In genomic region chr14:76391981-76392690, GRCh38 we compare ENCODE assay signal across 1 cellular context.
TF ChIP-seq lines count a peak whose summit lies in the region.

No MANE protein-coding gene starts in this region.

TF ChIP-seq in GM23338, 12 proteins besides CTCF, POLR2A, EP300 and RAD21 (continued from another document):
- TF ChIP-seq REST (IDR thresholded peaks at IDR 0.05; ENCODE audit: unreplicated experiment) = no peak
- TF ChIP-seq NANOG (IDR thresholded peaks at IDR 0.05; ENCODE audit: borderline replicate concordance) = no peak
- TF ChIP-seq ZNF331 (CRISPR knock-in tag; IDR thresholded peaks at IDR 0.05; ENCODE audit: low read depth) = no peak
- TF ChIP-seq STAT1 (IDR thresholded peaks at IDR 0.05; ENCODE audit: unreplicated experiment) = no peak
- TF ChIP-seq ZNF114 (CRISPR knock-in tag; IDR thresholded peaks at IDR 0.05) = no peak
- TF ChIP-seq POLR2AphosphoS5 (IDR thresholded peaks at IDR 0.05; ENCODE audit: low read depth) = no peak
- TF ChIP-seq ZNF462 (CRISPR knock-in tag; IDR thresholded peaks at IDR 0.05) = no peak
